In genomic region chr6:138455746-138456392, GRCh38 we compare ENCODE assay signal across 8 cellular contexts. TPM values are rescaled to one million over a fixed set of nuclear protein-coding genes. Genes with fewer than 3 reads are reported as not detected.
DNase-seq lines count a peak whose midpoint lies in the region; ATAC-seq, FAIRE-seq and TF ChIP-seq lines count a peak whose summit lies in the region.

No MANE protein-coding gene starts in this region.

- H3K27me3 ChIP-seq in RWPE2 (ENCODE audit: insufficient read depth, poor library complexity, severe bottlenecking): no peaks in the 10 kb centered on the region
- H3K27me3 ChIP-seq in prostate gland (replicated peaks; ENCODE audit: insufficient read depth): no peaks in the 10 kb centered on the region

- H3K4me3 ChIP-seq in RWPE2 (ENCODE audit: severe bottlenecking) (no peak overlapping the region), fibroblast of the aortic adventitia (ENCODE audit: low read depth, low read length) (no peak overlapping the region), prostate gland (no peak overlapping the region), kidney (ENCODE audit: low read length in 2 of 2) (peak overlapping the region in 1 of 2 donors; percentile 18)

- TF ChIP-seq CTCF in RWPE2 (IDR thresholded peaks at IDR 0.05; ENCODE audit: poor library complexity, severe bottlenecking) (no peak), fibroblast of the aortic adventitia (IDR thresholded peaks at IDR 0.05; ENCODE audit: insufficient read depth, low read length) (no peak), prostate gland (IDR thresholded peaks at IDR 0.05) (no peak), kidney (IDR thresholded peaks at IDR 0.05; ENCODE audit: borderline replicate concordance, extremely low read depth, insufficient read depth) (no peak)

- peak overlapping the region in 1 of 2 donors; percentile 2 for H3K9ac ChIP-seq in kidney (ENCODE audit: low read length in 2 of 2)

- H3K27ac ChIP-seq in RWPE2 (ENCODE audit: poor library complexity, severe bottlenecking) (peak overlapping the region; percentile 90), prostate gland (no peak overlapping the region), kidney (ENCODE audit: low read depth in 2 of 2, low read length in 2 of 2) (peak overlapping the region in 1 of 2 donors; percentile 57)

- no peak for FAIRE-seq in kidney (lab: Jason Lieb, UNC)

- no peaks in the 10 kb centered on the region for H3K9me3 ChIP-seq in RWPE2 (ENCODE audit: severe bottlenecking)
- H3K9me3 ChIP-seq in prostate gland: no peaks in the 10 kb centered on the region
- no peaks in the 10 kb centered on the region for H3K9me3 ChIP-seq in kidney (ENCODE audit: control insufficient read depth in 1 of 2, low read length in 2 of 2)

- no peak for TF ChIP-seq POLR2A in prostate gland (IDR thresholded peaks at IDR 0.05)

- H3K4me1 ChIP-seq in RWPE2 (ENCODE audit: insufficient read depth, poor library complexity, severe bottlenecking) (peaks cover 22% of the 10 kb centered on the region), prostate gland (replicated peaks) (no peaks in the 10 kb centered on the region), kidney (ENCODE audit: control insufficient read depth in 1 of 2, insufficient read depth in 1 of 2, low read depth in 1 of 2, low read length in 2 of 2) (peaks cover 0 to 6% of the 10 kb centered on the region in 2 donors)

- 22% methylated on average over 7 of the region's 7 CpGs for WGBS in prostate gland

- ATAC-seq in GM18870 (IDR thresholded peaks at IDR 0.05; ENCODE audit: unreplicated experiment): peak; percentile 96
- peak; percentile 95 for ATAC-seq in HG03060 (IDR thresholded peaks at IDR 0.05; ENCODE audit: low read depth, unreplicated experiment)
- peak; percentile 85 for ATAC-seq in RWPE2 (ENCODE audit: low read depth)
- ATAC-seq in Right ventricle myocardium inferior: no peak

- intact Hi-C loops in prostate gland (cut with DNase I): no loop called here
- intact Hi-C loops in kidney (cut with DNase I): no loop called here
- intact Hi-C loops in Right ventricle myocardium inferior (cut with DNase I): no loop called here

- H3K36me3 ChIP-seq in RWPE2 (ENCODE audit: low read depth) (peaks cover 5% of the 10 kb centered on the region; the same call in 1 of the 2 replicates), prostate gland (no peaks in the 10 kb centered on the region), kidney (ENCODE audit: control insufficient read depth in 1 of 2, insufficient read depth in 2 of 2, low read length in 2 of 2) (no peaks in the 10 kb centered on the region)

- DNase-seq in AG08395 (ENCODE audit: low spot score) (peak; percentile 9), RWPE2 (ENCODE audit: low spot score) (no peak), fibroblast of the aortic adventitia (ENCODE audit: low read depth) (peak; percentile 46), prostate gland (ENCODE audit: low spot score) (no peak), kidney (no peak), Right ventricle myocardium inferior (ENCODE audit: missing footprints) (no peak)

RNA-seq across cellular contexts. Expression of gene NHSL1, which starts 43.4 kb away (rescaled TPM):
- total RNA-seq in fibroblast of the aortic adventitia (ENCODE audit: low replicate concordance): 7.9 and 17.8 TPM in 2 replicates
- total RNA-seq in prostate gland: 10 to 100 TPM in 1 of 2 donors, 1 to 10 TPM in 1; 2.1 to 10.7 TPM
- 31.4 TPM for total RNA-seq in kidney
- 4.4 TPM for polyA plus RNA-seq in kidney (ENCODE audit: insufficient read depth, low read depth, low replicate concordance)
- 56.6 TPM for total RNA-seq in Right ventricle myocardium inferior

RNA-seq across cellular contexts. Expression of gene HEBP2, which starts 51.8 kb away (rescaled TPM):
- total RNA-seq in fibroblast of the aortic adventitia (ENCODE audit: low replicate concordance) (17.1 and 40.7 TPM in 2 replicates), prostate gland (100 to 1,000 TPM in 1 of 2 donors, 10 to 100 TPM in 1; 95.4 to 187 TPM), kidney (66.5 TPM), Right ventricle myocardium inferior (103 TPM)
- 62.6 TPM for polyA plus RNA-seq in kidney (ENCODE audit: insufficient read depth, low read depth, low replicate concordance)

Comparison
In these comparisons a context has a peak if more than half of its experiments do, and no peak if none do; other contexts are left out.
1. DNase-seq: peak in AG08395 (single experiment) and fibroblast of the aortic adventitia (single experiment); none in RWPE2 (single experiment), prostate gland (single experiment), kidney (single experiment) and Right ventricle myocardium inferior (single experiment).